Comparison of ENCODE assay signal across 26 cellular contexts in the genomic region with DNA sequence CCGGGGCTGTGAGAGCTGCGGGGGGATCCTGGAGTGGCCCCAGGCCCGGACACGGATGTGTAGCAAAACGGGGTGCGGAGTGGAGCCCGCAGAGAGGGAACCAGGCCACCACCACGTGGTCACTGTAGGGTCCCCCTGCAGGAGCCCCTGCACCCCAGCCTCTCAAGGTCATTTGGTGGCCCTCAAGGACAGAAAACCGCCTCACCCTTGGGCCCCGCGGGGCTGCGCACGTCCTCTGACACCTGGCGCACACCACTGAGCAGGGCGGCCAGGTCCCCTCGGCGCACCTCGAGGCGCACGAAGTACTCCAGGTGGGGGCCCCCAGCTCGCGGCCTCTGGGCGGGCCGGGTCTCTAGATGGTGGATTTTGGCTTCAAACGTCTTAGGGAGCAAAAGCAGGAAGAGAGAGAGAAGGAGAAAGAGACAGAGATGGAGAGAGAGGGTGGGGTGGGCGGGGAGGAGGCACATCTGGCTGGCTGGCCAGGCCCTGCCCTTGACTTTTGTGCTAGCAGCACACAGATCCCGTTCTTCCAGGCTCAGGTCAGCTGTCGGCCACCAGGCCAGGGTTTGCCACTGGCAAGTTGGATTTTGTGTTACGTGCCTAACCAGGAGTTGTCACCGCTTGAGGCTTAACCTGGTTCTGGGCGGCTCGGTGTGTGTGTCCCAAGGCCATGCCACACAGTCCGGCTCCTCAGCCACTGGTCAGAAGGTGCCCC. TPM values are rescaled to one million over a fixed set of nuclear protein-coding genes. Genes with fewer than 3 reads are reported as not detected.
DNase-seq lines count a peak whose midpoint lies in the region; ATAC-seq, FAIRE-seq and TF ChIP-seq lines count a peak whose summit lies in the region.
"Had no signal": no experiment of that assay in that cellular context is flagged by ENCODE, and none has a peak within 500 bp of the region (broad histone marks: within the 10 kb centered on the region; RNA-seq: fewer than 3 reads in every experiment).

No MANE protein-coding gene starts in this region.

- peaks cover 2% of the 10 kb centered on the region for H3K27me3 Mint-ChIP-seq in chondrocyte (ENCODE audit: low read depth)

- FAIRE-seq in HepG2 (lab: Jason Lieb, UNC): no peak
- FAIRE-seq: GM12892, K562 had no signal

- POLR2A ChIA-PET in RWPE1 (lab: Yijun Ruan, JAX; ENCODE audit: low non-redundant PET) (no interaction called here), HepG2 (lab: Yijun Ruan, JAX) (no interaction called here)

- H2AFZ ChIP-seq in HepG2 (ENCODE audit: low read length): no peak overlapping the region

- TF ChIP-seq RAD21 in HepG2 (CRISPR knock-in tag; IDR thresholded peaks at IDR 0.05): no peak

- no peak overlapping the region for H3K4me2 ChIP-seq in HepG2 (ENCODE audit: low read depth, low read length)

- no peak overlapping the region for H3K27ac Mint-ChIP-seq in chondrocyte (ENCODE audit: unreplicated experiment)
- H3K27ac Mint-ChIP-seq: CD8-positive, alpha-beta T cell; T-cell had no signal

- no peaks in the 10 kb centered on the region for H4K20me1 ChIP-seq in HepG2 (ENCODE audit: insufficient read depth, low read length)

- in situ Hi-C loops in HepG2 (cut with HindIII; ENCODE audit: extremely low pct_ligation_motif_present, low pct_unique_long_range_greater_than_20kb): no loop called here

- TF ChIP-seq EP300 in HepG2 (IDR thresholded peaks at IDR 0.05; ENCODE audit: low read depth in 2 of 2, low read length in 2 of 2) (no peak), HepG2 (CRISPR knock-in tag; IDR thresholded peaks at IDR 0.05; ENCODE audit: borderline replicate concordance) (no peak)

- H3K79me2 ChIP-seq in HepG2 (ENCODE audit: insufficient read depth, low read length): no peaks in the 10 kb centered on the region

- no peaks in the 10 kb centered on the region for H3K36me3 ChIP-seq in HepG2 (replicated peaks in 1 of 2; ENCODE audit: control insufficient read depth in 1 of 2, insufficient read depth in 2 of 2, low read length in 2 of 2)
- H3K36me3 ChIP-seq in testis (ENCODE audit: low read depth, missing control alignments): no peaks in the 10 kb centered on the region
- H3K36me3 ChIP-seq: Peyer's patch had no signal

- DNase-seq in HT-29 (ENCODE audit: low spot score): peak; percentile 22
- DNase-seq in RWPE1 (ENCODE audit: low spot score): no peak
- DNase-seq in HepG2 (ENCODE audit: low spot score): no peak
- peak; percentile 29 for DNase-seq in testis
- DNase-seq in NCI-H1417 treated with DMSO at 0.1 percent for 48 hours (lab: John Stamatoyannopoulos, UW): no peak
- no peak for DNase-seq in NCI-H526 (lab: John Stamatoyannopoulos, UW)
- DNase-seq in chondrocyte (ENCODE audit: low spot score): no peak
- DNase-seq: CD8-positive, alpha-beta T cell; DMS 273 treated with DMSO at 0.1 percent for 48 hours; DND-41; Kasumi-1; NCI-H1092 treated with DMSO at 0.1 percent for 48 hours; NCI-H146; NCI-H1930; NCI-H446; NCI-H524 treated with DMSO at 0.1 percent for 48 hours; Peyer's patch; SIG-M5; T-cell had no signal

- H3K27me3 ChIP-seq in HepG2 (ENCODE audit: control insufficient read depth in 1 of 2, insufficient read depth in 2 of 2, low read length in 2 of 2): peaks cover 39 to 92% of the 10 kb centered on the region in 2 experiments
- H3K27me3 ChIP-seq in testis: no peaks in the 10 kb centered on the region
- H3K27me3 ChIP-seq: Peyer's patch had no signal

- no peak overlapping the region for H3K9ac ChIP-seq in HepG2 (ENCODE audit: insufficient read depth, low read depth, low read length)

- no TSS peak for BruUV-seq in HepG2 (replicated peaks; lab: Mats Ljungman, UMichigan)

- H3K4me3 Mint-ChIP-seq in chondrocyte (ENCODE audit: unreplicated experiment): no peak overlapping the region
- H3K4me3 Mint-ChIP-seq: CD8-positive, alpha-beta T cell; T-cell had no signal

- H3K9me3 Mint-ChIP-seq in chondrocyte (ENCODE audit: low read depth): no peaks in the 10 kb centered on the region
- H3K9me3 Mint-ChIP-seq: CD8-positive, alpha-beta T cell; T-cell had no signal

- H3K4me3 ChIP-seq in HepG2 (replicated peaks in 1 of 3; ENCODE audit: insufficient read depth in 1 of 3, low read depth in 2 of 3, low read length in 3 of 3) (no peak overlapping the region; a peak in 1 of 6 replicates), testis (no peak overlapping the region)
- H3K4me3 ChIP-seq: K562, Peyer's patch had no signal

- no peak for TF ChIP-seq POLR2A in HepG2 (IDR thresholded peaks at IDR 0.05; ENCODE audit: insufficient read depth in 1 of 2, low read depth in 2 of 2, low read length in 2 of 2)
- TF ChIP-seq POLR2A in testis (IDR thresholded peaks at IDR 0.05): no peak

- CTCF ChIA-PET in RWPE1 (lab: Yijun Ruan, JAX) (interaction anchor here (0.9 to 4.5 kb wide), 5 partner anchors 26 to 516 kb away, joined by 6 to 25 read pairs (median 6); no protein-coding TSS in a partner anchor), HepG2 (lab: Yijun Ruan, JAX; ENCODE audit: low intra/inter-chr PET ratio, low total read pairs) (no interaction called here)

- WGBS in HepG2 (ENCODE audit: low lambda C conversion rate): 42% methylated on average over 20 of the region's 33 CpGs
- WGBS in testis, 2 donors: 74% methylated on average over 24 to 32 of the region's 33 CpGs

- TF ChIP-seq CTCF in RWPE1 (conservative IDR thresholded peaks at IDR 0.05; ENCODE audit: low read depth) (no peak), HepG2 (CRISPR knock-in tag; IDR thresholded peaks at IDR 0.05) (no peak), testis (IDR thresholded peaks at IDR 0.05) (no peak), chondrocyte (IDR thresholded peaks at IDR 0.05) (no peak)

- intact Hi-C loops in HepG2 (cut with micrococcal nuclease; ENCODE audit: unreplicated experiment) (no loop called here), testis (cut with DNase I; ENCODE audit: low total_unique reads) (no loop called here)

- H3K36me3 Mint-ChIP-seq in chondrocyte (ENCODE audit: low read depth): no peaks in the 10 kb centered on the region
- H3K36me3 Mint-ChIP-seq: CD8-positive, alpha-beta T cell; T-cell had no signal

- ATAC-seq in HepG2: no peak
- ATAC-seq: CD8-positive, alpha-beta T cell; K562; T-cell had no signal

- H3K9me3 ChIP-seq in HepG2 (ENCODE audit: low read length) (no peaks in the 10 kb centered on the region), testis (no peaks in the 10 kb centered on the region)
- H3K9me3 ChIP-seq: Peyer's patch had no signal

- no peaks in the 10 kb centered on the region for H3K4me1 Mint-ChIP-seq in chondrocyte (ENCODE audit: low read depth)
- H3K4me1 Mint-ChIP-seq: T-cell had no signal

- H3K27ac ChIP-seq in RWPE1 (peak overlapping the region; percentile 30), HepG2 (ENCODE audit: extremely low read length, insufficient read depth, low read length) (no peak overlapping the region), testis (no peak overlapping the region)
- H3K27ac ChIP-seq: C4-2B, HL-60, Peyer's patch had no signal

- 0 out of 2 replicates have a peak, but pooled peaks cover 10% of the 10 kb centered on the region for H3K4me1 ChIP-seq in HepG2 (ENCODE audit: insufficient read depth, low read length)
- peaks cover 16% of the 10 kb centered on the region for H3K4me1 ChIP-seq in testis

RNA-seq across cellular contexts. Expression of a gene that starts 3.2 kb away (rescaled TPM):
- 1.8 and 3.4 TPM in 2 replicates for total RNA-seq in HT-29 (2014; rRNA removed; shearing (Covaris generic))
- not detected in 2 replicates for total RNA-seq in HepG2 (2016; rRNA removed; fragmentation: Illumina TruSeq; extraction: Trizol)
- not detected in 2 replicates for total RNA-seq in HepG2 (2016; cell fraction: cytosol; rRNA removed; fragmentation: Illumina TruSeq; extraction: Trizol; ENCODE audit: low read depth)
- total RNA-seq in HepG2 (2016; cell fraction: insoluble cytoplasmic fraction; rRNA removed; fragmentation: Illumina TruSeq; extraction: Trizol): not detected in 2 replicates
- total RNA-seq in HepG2 (2016; cell fraction: membrane; rRNA removed; fragmentation: Illumina TruSeq; extraction: Trizol): not detected in 2 replicates
- not detected in 2 replicates for total RNA-seq in HepG2 (2016; cell fraction: nucleus; rRNA removed; fragmentation: Illumina TruSeq; extraction: Trizol)
- 0.36 and 0.42 TPM in 2 replicates for polyA plus RNA-seq in HepG2 (2011; rRNA removed)
- polyA plus RNA-seq in HepG2 (2011; cell fraction: cytosol; rRNA removed): 0.08 and 0.15 TPM in 2 replicates
- polyA plus RNA-seq in HepG2 (2011; cell fraction: nucleus; rRNA removed): 3.1 and 4.3 TPM in 2 replicates
- not detected in 2 replicates for polyA plus RNA-seq in HepG2 (2012)
- polyA plus RNA-seq in HepG2 (2016; cell fraction: cytosol; fragmentation: Illumina TruSeq; extraction: Trizol; ENCODE audit: low read depth): not detected in 2 replicates
- not detected in 2 replicates for polyA plus RNA-seq in HepG2 (2016; cell fraction: insoluble cytoplasmic fraction; fragmentation: Illumina TruSeq; extraction: Trizol; ENCODE audit: low read depth)
- polyA plus RNA-seq in HepG2 (2016; cell fraction: membrane; fragmentation: Illumina TruSeq; extraction: Trizol; ENCODE audit: low read depth): not detected in 2 replicates
- not detected in 2 replicates for polyA plus RNA-seq in HepG2 (2016; cell fraction: nucleus; fragmentation: Illumina TruSeq; extraction: Trizol; ENCODE audit: insufficient read depth, low read depth)
- polyA minus RNA-seq in HepG2 (2011; rRNA and poly(A)+ RNA removed; ENCODE audit: low replicate concordance): not detected in 2 replicates
- not detected in 2 replicates for polyA minus RNA-seq in HepG2 (2011; cell fraction: cytosol; rRNA and poly(A)+ RNA removed)
- polyA minus RNA-seq in HepG2 (2011; cell fraction: nucleus; rRNA and poly(A)+ RNA removed): not detected in 2 replicates
- 1 to 10 TPM; 1.1 to 2.0 TPM for total RNA-seq in testis
- polyA plus RNA-seq in testis (ENCODE audit: insufficient read depth, low read depth, low replicate concordance): 1.2 TPM
- not detected in 3 replicates for total RNA-seq in chondrocyte
- total RNA-seq: A673; CD8-positive, alpha-beta T cell; H4; K562; T-cell had no signal
- polyA plus RNA-seq: K562 had no signal

RNA-seq across cellular contexts. Expression of a gene that starts 7.4 kb away (rescaled TPM):
- not detected in 2 replicates for total RNA-seq in HT-29 (2014; rRNA removed; shearing (Covaris generic))
- total RNA-seq in HepG2 (2016; rRNA removed; fragmentation: Illumina TruSeq; extraction: Trizol) (not detected in 2 replicates), testis (not detected), chondrocyte (not detected in 3 replicates)
- not detected in 2 replicates for total RNA-seq in HepG2 (2016; cell fraction: cytosol; rRNA removed; fragmentation: Illumina TruSeq; extraction: Trizol; ENCODE audit: low read depth)
- total RNA-seq in HepG2 (2016; cell fraction: insoluble cytoplasmic fraction; rRNA removed; fragmentation: Illumina TruSeq; extraction: Trizol): not detected in 2 replicates
- total RNA-seq in HepG2 (2016; cell fraction: membrane; rRNA removed; fragmentation: Illumina TruSeq; extraction: Trizol): not detected in 2 replicates
- total RNA-seq in HepG2 (2016; cell fraction: nucleus; rRNA removed; fragmentation: Illumina TruSeq; extraction: Trizol): not detected in 2 replicates
- polyA plus RNA-seq in HepG2 (2011; rRNA removed) (not detected in 2 replicates), testis (ENCODE audit: insufficient read depth, low read depth, low replicate concordance) (not detected)
- polyA plus RNA-seq in HepG2 (2011; cell fraction: cytosol; rRNA removed): not detected in 2 replicates
- polyA plus RNA-seq in HepG2 (2011; cell fraction: nucleus; rRNA removed): not detected in 2 replicates
- not detected in 2 replicates for polyA plus RNA-seq in HepG2 (2012)
- polyA plus RNA-seq in HepG2 (2016; cell fraction: cytosol; fragmentation: Illumina TruSeq; extraction: Trizol; ENCODE audit: low read depth): not detected in 2 replicates
- not detected in 2 replicates for polyA plus RNA-seq in HepG2 (2016; cell fraction: insoluble cytoplasmic fraction; fragmentation: Illumina TruSeq; extraction: Trizol; ENCODE audit: low read depth)
- not detected in 2 replicates for polyA plus RNA-seq in HepG2 (2016; cell fraction: membrane; fragmentation: Illumina TruSeq; extraction: Trizol; ENCODE audit: low read depth)
- not detected in 2 replicates for polyA plus RNA-seq in HepG2 (2016; cell fraction: nucleus; fragmentation: Illumina TruSeq; extraction: Trizol; ENCODE audit: insufficient read depth, low read depth)
- not detected in 2 replicates for polyA minus RNA-seq in HepG2 (2011; rRNA and poly(A)+ RNA removed; ENCODE audit: low replicate concordance)
- not detected in 2 replicates for polyA minus RNA-seq in HepG2 (2011; cell fraction: cytosol; rRNA and poly(A)+ RNA removed)
- not detected in 2 replicates for polyA minus RNA-seq in HepG2 (2011; cell fraction: nucleus; rRNA and poly(A)+ RNA removed)
- total RNA-seq: A673; CD8-positive, alpha-beta T cell; H4; K562; M059J; Peyer's patch had no signal
- polyA plus RNA-seq: K562 had no signal

RNA-seq across cellular contexts. Expression of a gene that starts 29.3 kb away (rescaled TPM):
- 9.9 and 11.4 TPM in 2 replicates for total RNA-seq in HT-29 (2014; rRNA removed; shearing (Covaris generic))
- 79.1 and 138 TPM in 2 replicates for total RNA-seq in HepG2 (2016; rRNA removed; fragmentation: Illumina TruSeq; extraction: Trizol)
- total RNA-seq in HepG2 (2016; cell fraction: cytosol; rRNA removed; fragmentation: Illumina TruSeq; extraction: Trizol; ENCODE audit: low read depth): 150 and 154 TPM in 2 replicates
- total RNA-seq in HepG2 (2016; cell fraction: insoluble cytoplasmic fraction; rRNA removed; fragmentation: Illumina TruSeq; extraction: Trizol): 71.0 and 125 TPM in 2 replicates
- total RNA-seq in HepG2 (2016; cell fraction: membrane; rRNA removed; fragmentation: Illumina TruSeq; extraction: Trizol): 362 and 363 TPM in 2 replicates
- total RNA-seq in HepG2 (2016; cell fraction: nucleus; rRNA removed; fragmentation: Illumina TruSeq; extraction: Trizol): 89.6 and 109 TPM in 2 replicates
- polyA plus RNA-seq in HepG2 (2011; rRNA removed): 254 and 379 TPM in 2 replicates
- 454 and 616 TPM in 2 replicates for polyA plus RNA-seq in HepG2 (2011; cell fraction: cytosol; rRNA removed)
- 839 and 1,149 TPM in 2 replicates for polyA plus RNA-seq in HepG2 (2011; cell fraction: nucleus; rRNA removed)
- polyA plus RNA-seq in HepG2 (2012): 4,210 and 4,559 TPM in 2 replicates
- 341 and 387 TPM in 2 replicates for polyA plus RNA-seq in HepG2 (2016; cell fraction: cytosol; fragmentation: Illumina TruSeq; extraction: Trizol; ENCODE audit: low read depth)
- 1,191 and 1,950 TPM in 2 replicates for polyA plus RNA-seq in HepG2 (2016; cell fraction: insoluble cytoplasmic fraction; fragmentation: Illumina TruSeq; extraction: Trizol; ENCODE audit: low read depth)
- polyA plus RNA-seq in HepG2 (2016; cell fraction: membrane; fragmentation: Illumina TruSeq; extraction: Trizol; ENCODE audit: low read depth): 1,798 and 2,413 TPM in 2 replicates
- polyA plus RNA-seq in HepG2 (2016; cell fraction: nucleus; fragmentation: Illumina TruSeq; extraction: Trizol; ENCODE audit: insufficient read depth, low read depth): 949 and 1,082 TPM in 2 replicates
- 0.19 and 781 TPM in 2 replicates for polyA minus RNA-seq in HepG2 (2011; rRNA and poly(A)+ RNA removed; ENCODE audit: low replicate concordance)
- polyA minus RNA-seq in HepG2 (2011; cell fraction: cytosol; rRNA and poly(A)+ RNA removed): 811 and 1,353 TPM in 2 replicates
- 170 and 248 TPM in 2 replicates for polyA minus RNA-seq in HepG2 (2011; cell fraction: nucleus; rRNA and poly(A)+ RNA removed)
- 100 to 1,000 TPM in 1 of 2 donors, 10 to 100 TPM in 1; 69.8 to 104 TPM for total RNA-seq in testis
- 52.3 TPM for polyA plus RNA-seq in testis (ENCODE audit: insufficient read depth, low read depth, low replicate concordance)
- total RNA-seq in chondrocyte: 107 to 716 TPM (median 110 TPM) in 3 replicates
- total RNA-seq: CD8-positive, alpha-beta T cell had no signal
- polyA plus RNA-seq: K562 had no signal

Comparison
In these comparisons a context has a peak if more than half of its experiments do, and no peak if none do; other contexts are left out.
1. DNase-seq: peak in HT-29 (single experiment) and testis (single experiment); none in RWPE1 (single experiment), HepG2 (single experiment), NCI-H1417 treated with DMSO at 0.1 percent for 48 hours (single experiment), NCI-H526 (0 of 2) and chondrocyte (single experiment).